ENCODE assay signal across 9 cellular contexts in the genomic region with DNA sequence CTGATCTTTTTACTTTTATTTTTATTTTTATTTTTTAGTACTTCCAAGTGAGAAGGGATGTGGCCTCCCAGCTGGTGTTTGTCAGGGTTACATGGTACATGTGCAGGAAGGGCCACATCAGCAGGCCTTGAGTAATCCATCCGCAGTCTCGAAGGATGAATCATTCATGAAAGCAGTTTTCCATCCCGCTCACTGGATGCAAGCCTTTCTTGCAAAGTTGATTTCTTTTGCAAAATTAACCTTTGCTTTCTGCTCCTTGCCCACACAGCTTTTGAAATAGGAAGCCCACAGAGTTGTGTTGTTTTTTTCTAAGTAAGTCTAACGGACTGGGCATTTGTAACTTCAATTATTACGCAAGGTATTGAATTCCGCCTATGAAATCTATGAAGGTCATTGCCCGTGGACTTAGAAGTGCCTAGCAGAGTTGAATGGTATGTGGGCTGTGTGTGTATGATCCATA.
A peak's percentile ranks its signal among the peaks of the same experiment; 100 is the strongest.
DNase-seq lines count a peak whose midpoint lies in the region; ATAC-seq and TF ChIP-seq lines count a peak whose summit lies in the region.
"Had no signal": no experiment of that assay in that cellular context is flagged by ENCODE, and none has a peak within 500 bp of the region (broad histone marks: within the 10 kb centered on the region; RNA-seq: fewer than 3 reads in every experiment).

No MANE protein-coding gene starts in this region.

- peaks cover 6 to 9% (median 8%) of the 10 kb centered on the region in 3 donors for H3K4me1 Mint-ChIP-seq in CD8-positive, alpha-beta memory T cell
- H3K4me1 Mint-ChIP-seq in mesothelial cell of epicardium = peaks cover 13% of the 10 kb centered on the region

- H3K27me3 Mint-ChIP-seq in CD8-positive, alpha-beta memory T cell = peaks cover 0 to 4% of the 10 kb centered on the region in 2 donors
- H3K27me3 Mint-ChIP-seq in mesothelial cell of epicardium (ENCODE audit: low read depth) = no peaks in the 10 kb centered on the region

- no peaks in the 10 kb centered on the region for H3K9me3 ChIP-seq in adipocyte (ENCODE audit: control insufficient read depth, low read length)
- H3K9me3 ChIP-seq in uterus = no peaks in the 10 kb centered on the region
- H3K9me3 ChIP-seq in CD8-positive, alpha-beta memory T cell (ENCODE audit: low read length) = no peaks in the 10 kb centered on the region

- H3K4me1 ChIP-seq in adipocyte (ENCODE audit: control insufficient read depth, insufficient read depth, low read length) (peaks cover 23% of the 10 kb centered on the region), uterus (no peaks in the 10 kb centered on the region)
- no peaks in the 10 kb centered on the region for H3K4me1 ChIP-seq in CD8-positive, alpha-beta memory T cell (ENCODE audit: insufficient read depth, low read length)

- no peak overlapping the region for H3K4me3 Mint-ChIP-seq in CD8-positive, alpha-beta memory T cell
- H3K4me3 Mint-ChIP-seq in mesothelial cell of epicardium = no peak overlapping the region

- TF ChIP-seq POLR2A in uterus (IDR thresholded peaks at IDR 0.05) = no peak

- TF ChIP-seq CTCF in kidney epithelial cell (IDR thresholded peaks at IDR 0.05; ENCODE audit: insufficient read depth, low read length, poor library complexity, severe bottlenecking) (no peak), uterus (IDR thresholded peaks at IDR 0.05) (no peak), mesothelial cell of epicardium (IDR thresholded peaks at IDR 0.05; ENCODE audit: unreplicated experiment) (no peak)

- peak overlapping the region; percentile 79 to 81 for H3K27ac ChIP-seq in uterus
- H3K27ac ChIP-seq in CD8-positive, alpha-beta memory T cell (ENCODE audit: low read depth, low read length) = no peak overlapping the region

- intact Hi-C loops in uterus (cut with DNase I; ENCODE audit: low total_unique reads) = no loop called here

- H3K36me3 Mint-ChIP-seq in CD8-positive, alpha-beta memory T cell = peaks cover 8 to 23% (median 8%) of the 10 kb centered on the region in 3 donors
- peaks cover 5% of the 10 kb centered on the region for H3K36me3 Mint-ChIP-seq in mesothelial cell of epicardium

- H3K9ac ChIP-seq in adipocyte (ENCODE audit: low read length) = peak overlapping the region; percentile 62

- CTCF ChIA-PET in CD8-positive, alpha-beta memory T cell (lab: Charles Lee) = interaction anchor here (1.2 kb wide), 1 partner anchor 64 kb away, joined by 3 read pairs; no protein-coding TSS in a partner anchor

- H3K27me3 ChIP-seq in adipocyte (replicated peaks; ENCODE audit: control insufficient read depth, insufficient read depth, low read length) = no peaks in the 10 kb centered on the region
- H3K27me3 ChIP-seq in kidney epithelial cell (ENCODE audit: control insufficient read depth, insufficient read depth, low read length) = no peaks in the 10 kb centered on the region
- H3K27me3 ChIP-seq in uterus = no peaks in the 10 kb centered on the region
- H3K27me3 ChIP-seq in CD8-positive, alpha-beta memory T cell (ENCODE audit: insufficient read depth, low read length, poor library complexity, severe bottlenecking) = no peaks in the 10 kb centered on the region

- POLR2A ChIA-PET in CD8-positive, alpha-beta memory T cell (lab: Charles Lee) = no interaction called here

- ATAC-seq in HG02588 (IDR thresholded peaks at IDR 0.05; ENCODE audit: unreplicated experiment) = no peak

- no peak overlapping the region for H3K4me3 ChIP-seq in adipocyte (ENCODE audit: low read length)
- H3K4me3 ChIP-seq in kidney epithelial cell (ENCODE audit: low read depth, low read length) = no peak overlapping the region
- H3K4me3 ChIP-seq in uterus = no peak overlapping the region
- H3K4me3 ChIP-seq in CD8-positive, alpha-beta memory T cell (ENCODE audit: low read length) = no peak overlapping the region

- no peak overlapping the region for H3K27ac Mint-ChIP-seq in CD8-positive, alpha-beta memory T cell
- H3K27ac Mint-ChIP-seq in mesothelial cell of epicardium = no peak overlapping the region

- DNase-seq in stimulated activated CD4-positive, alpha-beta T cell treated with anti-CD3 and anti-CD28 coated beads, Interleukin-15, amount 100 ng/mL, for 24 hours = peak; percentile 55
- no peak for DNase-seq in stimulated activated CD4-positive, alpha-beta T cell treated with anti-CD3 and anti-CD28 coated beads, Interleukin-12 subunit alpha, Interleukin-12 subunit beta, amount 100 ng/mL, for 4 hours
- DNase-seq in adipocyte (ENCODE audit: low read depth) (peak; percentile 98), kidney epithelial cell (ENCODE audit: low read depth) (peak; percentile 94), uterus (peak; percentile 71 to 89), mesothelial cell of epicardium (ENCODE audit: low spot score in 2 of 2, unreplicated experiment in 2 of 2) (no peak)
- no peak for DNase-seq in CD8-positive, alpha-beta memory T cell
- DNase-seq: activated gamma-delta T cell had no signal

- H3K36me3 ChIP-seq in adipocyte (ENCODE audit: control insufficient read depth, insufficient read depth, low read length, severe bottlenecking) (no peaks in the 10 kb centered on the region), kidney epithelial cell (ENCODE audit: control insufficient read depth, insufficient read depth, low read length) (no peaks in the 10 kb centered on the region), uterus (no peaks in the 10 kb centered on the region)
- H3K36me3 ChIP-seq in CD8-positive, alpha-beta memory T cell (ENCODE audit: insufficient read depth, low read length) = peaks cover 5% of the 10 kb centered on the region

- peaks cover 0 to 4% (median 0%) of the 10 kb centered on the region in 5 donors for H3K9me3 Mint-ChIP-seq in CD8-positive, alpha-beta memory T cell
- H3K9me3 Mint-ChIP-seq in mesothelial cell of epicardium = peaks cover 5% of the 10 kb centered on the region

Comparison
In these comparisons a context has a peak if more than half of its experiments do, and no peak if none do; other contexts are left out.
1. DNase-seq: peak in stimulated activated CD4-positive, alpha-beta T cell treated with anti-CD3 and anti-CD28 coated beads, Interleukin-15, amount 100 ng/mL, for 24 hours (single experiment), adipocyte (single experiment), kidney epithelial cell (single experiment) and uterus (2 of 2); none in stimulated activated CD4-positive, alpha-beta T cell treated with anti-CD3 and anti-CD28 coated beads, Interleukin-12 subunit alpha, Interleukin-12 subunit beta, amount 100 ng/mL, for 4 hours (single experiment), CD8-positive, alpha-beta memory T cell (0 of 5) and mesothelial cell of epicardium (0 of 2).